1 cellular context compared by ENCODE assay signal in the genomic region with DNA sequence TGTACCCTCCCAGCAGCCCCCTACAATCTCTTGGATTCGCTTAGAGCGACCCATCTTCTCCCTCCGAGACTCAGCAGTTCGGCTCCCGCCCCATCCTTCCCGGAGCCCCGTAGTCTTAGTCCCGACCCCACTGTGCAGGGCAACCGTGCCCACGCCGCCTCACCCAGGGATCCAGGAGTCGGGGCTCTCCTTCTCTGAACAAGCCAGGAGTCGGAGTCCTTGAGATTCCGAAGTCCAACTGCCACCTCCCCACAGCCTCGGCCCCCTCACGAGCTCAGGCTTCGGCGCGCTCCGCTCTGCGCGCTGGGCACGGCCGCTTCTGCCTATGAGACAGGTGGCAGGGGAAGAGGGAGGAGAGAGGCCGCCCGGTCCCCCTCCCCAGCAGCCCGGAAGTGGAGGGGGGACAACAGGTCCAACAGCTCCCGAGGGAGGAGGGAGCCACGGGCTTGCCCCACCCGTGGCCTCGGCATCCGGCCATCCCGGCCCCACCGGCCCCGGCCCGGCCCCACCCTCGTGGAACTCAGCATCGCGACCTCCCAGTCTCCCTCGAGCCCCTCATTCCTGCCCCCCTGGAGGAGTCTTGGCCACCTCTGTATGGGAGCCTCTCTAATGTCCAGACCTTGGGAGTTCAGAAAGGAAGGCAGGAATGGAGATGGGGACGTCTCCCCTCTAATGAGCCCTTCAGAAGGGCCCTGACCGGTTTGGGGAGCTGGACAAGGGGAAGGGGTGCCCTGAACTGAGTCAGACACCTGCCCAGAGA.
TF ChIP-seq lines count a peak whose summit lies in the region.

A gene (minus strand): TSS at position 321 of the 760 bp plus-strand sequence. CDS start 628 bp downstream, outside the sequence.

TF ChIP-seq in HepG2, 621 proteins besides CTCF, POLR2A, EP300 and RAD21 (continued from another document and continues in another):
- TF ChIP-seq ZNF670 (CRISPR knock-in tag; IDR thresholded peaks at IDR 0.05; ENCODE audit: borderline replicate concordance), result 0 out of 2 replicates have a peak, but pooled peaks have one; percentile 19
- no peak for TF ChIP-seq RORA (CRISPR knock-in tag; IDR thresholded peaks at IDR 0.05)
- TF ChIP-seq ASH2L (IDR thresholded peaks at IDR 0.05; ENCODE audit: insufficient read length, low read depth, low read length), result peak; percentile 55
- TF ChIP-seq, protein P1, sequence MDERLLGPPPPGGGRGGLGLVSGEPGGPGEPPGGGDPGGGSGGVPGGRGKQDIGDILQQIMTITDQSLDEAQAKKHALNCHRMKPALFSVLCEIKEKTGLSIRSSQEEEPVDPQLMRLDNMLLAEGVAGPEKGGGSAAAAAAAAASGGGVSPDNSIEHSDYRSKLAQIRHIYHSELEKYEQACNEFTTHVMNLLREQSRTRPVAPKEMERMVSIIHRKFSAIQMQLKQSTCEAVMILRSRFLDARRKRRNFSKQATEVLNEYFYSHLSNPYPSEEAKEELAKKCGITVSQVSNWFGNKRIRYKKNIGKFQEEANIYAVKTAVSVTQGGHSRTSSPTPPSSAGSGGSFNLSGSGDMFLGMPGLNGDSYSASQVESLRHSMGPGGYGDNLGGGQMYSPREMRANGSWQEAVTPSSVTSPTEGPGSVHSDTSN (CRISPR knock-in tag; IDR thresholded peaks at IDR 0.05), result no peak
- no peak for TF ChIP-seq ZNF674 (CRISPR knock-in tag; IDR thresholded peaks at IDR 0.05; ENCODE audit: low read depth)
- TF ChIP-seq, protein P2, sequence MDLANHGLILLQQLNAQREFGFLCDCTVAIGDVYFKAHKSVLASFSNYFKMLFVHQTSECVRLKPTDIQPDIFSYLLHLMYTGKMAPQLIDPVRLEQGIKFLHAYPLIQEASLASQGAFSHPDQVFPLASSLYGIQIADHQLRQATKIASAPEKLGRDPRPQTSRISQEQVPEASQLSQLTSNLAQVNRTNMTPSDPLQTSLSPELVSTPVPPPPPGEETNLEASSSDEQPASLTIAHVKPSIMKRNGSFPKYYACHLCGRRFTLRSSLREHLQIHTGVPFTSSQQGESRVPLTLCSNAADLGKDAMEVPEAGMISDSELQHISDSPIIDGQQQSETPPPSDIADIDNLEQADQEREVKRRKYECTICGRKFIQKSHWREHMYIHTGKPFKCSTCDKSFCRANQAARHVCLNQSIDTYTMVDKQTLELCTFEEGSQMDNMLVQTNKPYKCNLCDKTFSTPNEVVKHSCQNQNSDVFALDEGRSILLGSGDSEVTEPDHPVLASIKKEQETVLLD (CRISPR knock-in tag; IDR thresholded peaks at IDR 0.05; ENCODE audit: low read depth), result no peak
- TF ChIP-seq SMARCC2 (IDR thresholded peaks at IDR 0.05), result no peak
- TF ChIP-seq MAF1 (CRISPR knock-in tag; IDR thresholded peaks at IDR 0.05; ENCODE audit: borderline replicate concordance), result no peak
- no peak for TF ChIP-seq ZNF441 (CRISPR knock-in tag; IDR thresholded peaks at IDR 0.05; ENCODE audit: borderline replicate concordance)
- TF ChIP-seq ZNF10 (CRISPR knock-in tag; IDR thresholded peaks at IDR 0.05; ENCODE audit: borderline replicate concordance, low read depth), result no peak
- no peak for TF ChIP-seq ZNF570 (CRISPR knock-in tag; IDR thresholded peaks at IDR 0.05; ENCODE audit: borderline replicate concordance)
- peak; percentile 72 for TF ChIP-seq HDAC1 (CRISPR knock-in tag; IDR thresholded peaks at IDR 0.05)
- TF ChIP-seq CAMTA2 (CRISPR knock-in tag; IDR thresholded peaks at IDR 0.05; ENCODE audit: borderline replicate concordance), result no peak
- TF ChIP-seq ETV5 (CRISPR knock-in tag; IDR thresholded peaks at IDR 0.05; ENCODE audit: borderline replicate concordance), result peak; percentile 89
- no peak for TF ChIP-seq ZNF530 (CRISPR knock-in tag; IDR thresholded peaks at IDR 0.05; ENCODE audit: low read depth)
- no peak for TF ChIP-seq ZSCAN30 (CRISPR knock-in tag; IDR thresholded peaks at IDR 0.05)
- no peak for TF ChIP-seq MIER3 (CRISPR knock-in tag; IDR thresholded peaks at IDR 0.05; ENCODE audit: borderline replicate concordance)
- TF ChIP-seq ETV6 (CRISPR knock-in tag; conservative IDR thresholded peaks at IDR 0.05), result no peak
- TF ChIP-seq KDM2A (CRISPR knock-in tag; IDR thresholded peaks at IDR 0.05; ENCODE audit: borderline replicate concordance, low read depth), result peak; percentile 64; the same call in 1 of the 2 replicates
- TF ChIP-seq ZSCAN12 (CRISPR knock-in tag; IDR thresholded peaks at IDR 0.05), result no peak
- no peak for TF ChIP-seq ZNF713 (CRISPR knock-in tag; IDR thresholded peaks at IDR 0.05)
- TF ChIP-seq, protein P3, sequence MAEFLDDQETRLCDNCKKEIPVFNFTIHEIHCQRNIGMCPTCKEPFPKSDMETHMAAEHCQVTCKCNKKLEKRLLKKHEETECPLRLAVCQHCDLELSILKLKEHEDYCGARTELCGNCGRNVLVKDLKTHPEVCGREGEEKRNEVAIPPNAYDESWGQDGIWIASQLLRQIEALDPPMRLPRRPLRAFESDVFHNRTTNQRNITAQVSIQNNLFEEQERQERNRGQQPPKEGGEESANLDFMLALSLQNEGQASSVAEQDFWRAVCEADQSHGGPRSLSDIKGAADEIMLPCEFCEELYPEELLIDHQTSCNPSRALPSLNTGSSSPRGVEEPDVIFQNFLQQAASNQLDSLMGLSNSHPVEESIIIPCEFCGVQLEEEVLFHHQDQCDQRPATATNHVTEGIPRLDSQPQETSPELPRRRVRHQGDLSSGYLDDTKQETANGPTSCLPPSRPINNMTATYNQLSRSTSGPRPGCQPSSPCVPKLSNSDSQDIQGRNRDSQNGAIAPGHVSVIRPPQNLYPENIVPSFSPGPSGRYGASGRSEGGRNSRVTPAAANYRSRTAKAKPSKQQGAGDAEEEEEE (CRISPR knock-in tag; IDR thresholded peaks at IDR 0.05; ENCODE audit: borderline replicate concordance), result 0 out of 2 replicates have a peak, but pooled peaks have one; percentile 72
- no peak for TF ChIP-seq ZFP90 (CRISPR knock-in tag; IDR thresholded peaks at IDR 0.05; ENCODE audit: borderline replicate concordance)
- no peak for TF ChIP-seq ZNF616 (CRISPR knock-in tag; IDR thresholded peaks at IDR 0.05; ENCODE audit: low read depth)
- TF ChIP-seq ZNF552 (CRISPR knock-in tag; IDR thresholded peaks at IDR 0.05; ENCODE audit: borderline replicate concordance), result no peak
- no peak for TF ChIP-seq ZNF83 (CRISPR knock-in tag; IDR thresholded peaks at IDR 0.05; ENCODE audit: borderline replicate concordance)
- no peak for TF ChIP-seq RFXANK (CRISPR knock-in tag; IDR thresholded peaks at IDR 0.05)
- no peak for TF ChIP-seq MIXL1 (CRISPR knock-in tag; IDR thresholded peaks at IDR 0.05)
- TF ChIP-seq MBNL3 (CRISPR knock-in tag; conservative IDR thresholded peaks at IDR 0.05), result no peak
- no peak for TF ChIP-seq FOXA3 (CRISPR knock-in tag; IDR thresholded peaks at IDR 0.05)
- TF ChIP-seq, protein P4, sequence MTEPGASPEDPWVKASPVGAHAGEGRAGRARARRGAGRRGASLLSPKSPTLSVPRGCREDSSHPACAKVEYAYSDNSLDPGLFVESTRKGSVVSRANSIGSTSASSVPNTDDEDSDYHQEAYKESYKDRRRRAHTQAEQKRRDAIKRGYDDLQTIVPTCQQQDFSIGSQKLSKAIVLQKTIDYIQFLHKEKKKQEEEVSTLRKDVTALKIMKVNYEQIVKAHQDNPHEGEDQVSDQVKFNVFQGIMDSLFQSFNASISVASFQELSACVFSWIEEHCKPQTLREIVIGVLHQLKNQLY (CRISPR knock-in tag; IDR thresholded peaks at IDR 0.05), result no peak; the same call in 1 of the 2 replicates
- TF ChIP-seq SMAD9 (CRISPR knock-in tag; IDR thresholded peaks at IDR 0.05), result no peak
- no peak for TF ChIP-seq ZNF761 (CRISPR knock-in tag; conservative IDR thresholded peaks at IDR 0.05)
- TF ChIP-seq ZFP41 (CRISPR knock-in tag; IDR thresholded peaks at IDR 0.05; ENCODE audit: borderline replicate concordance), result no peak
- no peak for TF ChIP-seq NFIC (IDR thresholded peaks at IDR 0.05; ENCODE audit: low read length)
- TF ChIP-seq, protein P5, sequence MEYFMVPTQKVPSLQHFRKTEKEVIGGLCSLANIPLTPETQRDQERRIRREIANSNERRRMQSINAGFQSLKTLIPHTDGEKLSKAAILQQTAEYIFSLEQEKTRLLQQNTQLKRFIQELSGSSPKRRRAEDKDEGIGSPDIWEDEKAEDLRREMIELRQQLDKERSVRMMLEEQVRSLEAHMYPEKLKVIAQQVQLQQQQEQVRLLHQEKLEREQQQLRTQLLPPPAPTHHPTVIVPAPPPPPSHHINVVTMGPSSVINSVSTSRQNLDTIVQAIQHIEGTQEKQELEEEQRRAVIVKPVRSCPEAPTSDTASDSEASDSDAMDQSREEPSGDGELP (IDR thresholded peaks at IDR 0.05; ENCODE audit: borderline replicate concordance, low read depth), result peak; percentile 34; the same call in 1 of the 2 replicates
- no peak for TF ChIP-seq NR1H2 (CRISPR knock-in tag; IDR thresholded peaks at IDR 0.05; ENCODE audit: borderline replicate concordance, low read depth)
- no peak for TF ChIP-seq LCORL (IDR thresholded peaks at IDR 0.05)
- TF ChIP-seq LCORL (CRISPR knock-in tag; IDR thresholded peaks at IDR 0.05), result no peak; the same call in 1 of the 2 replicates
- no peak for TF ChIP-seq ZBTB20 (CRISPR knock-in tag; IDR thresholded peaks at IDR 0.05; ENCODE audit: borderline replicate concordance, low read depth)
- TF ChIP-seq, protein P6, sequence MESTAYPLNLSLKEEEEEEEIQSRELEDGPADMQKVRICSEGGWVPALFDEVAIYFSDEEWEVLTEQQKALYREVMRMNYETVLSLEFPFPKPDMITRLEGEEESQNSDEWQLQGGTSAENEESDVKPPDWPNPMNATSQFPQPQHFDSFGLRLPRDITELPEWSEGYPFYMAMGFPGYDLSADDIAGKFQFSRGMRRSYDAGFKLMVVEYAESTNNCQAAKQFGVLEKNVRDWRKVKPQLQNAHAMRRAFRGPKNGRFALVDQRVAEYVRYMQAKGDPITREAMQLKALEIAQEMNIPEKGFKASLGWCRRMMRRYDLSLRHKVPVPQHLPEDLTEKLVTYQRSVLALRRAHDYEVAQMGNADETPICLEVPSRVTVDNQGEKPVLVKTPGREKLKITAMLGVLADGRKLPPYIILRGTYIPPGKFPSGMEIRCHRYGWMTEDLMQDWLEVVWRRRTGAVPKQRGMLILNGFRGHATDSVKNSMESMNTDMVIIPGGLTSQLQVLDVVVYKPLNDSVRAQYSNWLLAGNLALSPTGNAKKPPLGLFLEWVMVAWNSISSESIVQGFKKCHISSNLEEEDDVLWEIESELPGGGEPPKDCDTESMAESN (CRISPR knock-in tag; conservative IDR thresholded peaks at IDR 0.05), result peak; percentile 40; the same call in 1 of the 2 replicates
- no peak for TF ChIP-seq ARNTL (CRISPR knock-in tag; IDR thresholded peaks at IDR 0.05)
- no peak for TF ChIP-seq JUND (CRISPR knock-in tag; IDR thresholded peaks at IDR 0.05)
- no peak for TF ChIP-seq RELA (CRISPR knock-in tag; IDR thresholded peaks at IDR 0.05)
- no peak for TF ChIP-seq ZNF629 (CRISPR knock-in tag; conservative IDR thresholded peaks at IDR 0.05)
- TF ChIP-seq, protein P7, sequence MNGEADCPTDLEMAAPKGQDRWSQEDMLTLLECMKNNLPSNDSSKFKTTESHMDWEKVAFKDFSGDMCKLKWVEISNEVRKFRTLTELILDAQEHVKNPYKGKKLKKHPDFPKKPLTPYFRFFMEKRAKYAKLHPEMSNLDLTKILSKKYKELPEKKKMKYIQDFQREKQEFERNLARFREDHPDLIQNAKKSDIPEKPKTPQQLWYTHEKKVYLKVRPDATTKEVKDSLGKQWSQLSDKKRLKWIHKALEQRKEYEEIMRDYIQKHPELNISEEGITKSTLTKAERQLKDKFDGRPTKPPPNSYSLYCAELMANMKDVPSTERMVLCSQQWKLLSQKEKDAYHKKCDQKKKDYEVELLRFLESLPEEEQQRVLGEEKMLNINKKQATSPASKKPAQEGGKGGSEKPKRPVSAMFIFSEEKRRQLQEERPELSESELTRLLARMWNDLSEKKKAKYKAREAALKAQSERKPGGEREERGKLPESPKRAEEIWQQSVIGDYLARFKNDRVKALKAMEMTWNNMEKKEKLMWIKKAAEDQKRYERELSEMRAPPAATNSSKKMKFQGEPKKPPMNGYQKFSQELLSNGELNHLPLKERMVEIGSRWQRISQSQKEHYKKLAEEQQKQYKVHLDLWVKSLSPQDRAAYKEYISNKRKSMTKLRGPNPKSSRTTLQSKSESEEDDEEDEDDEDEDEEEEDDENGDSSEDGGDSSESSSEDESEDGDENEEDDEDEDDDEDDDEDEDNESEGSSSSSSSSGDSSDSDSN (CRISPR knock-in tag; IDR thresholded peaks at IDR 0.05), result peak; percentile 50; the same call in 1 of the 2 replicates
- no peak for TF ChIP-seq SP1 (IDR thresholded peaks at IDR 0.05)
- no peak for TF ChIP-seq SP1 (CRISPR knock-in tag; IDR thresholded peaks at IDR 0.05)
- no peak for TF ChIP-seq ZBTB42 (CRISPR knock-in tag; IDR thresholded peaks at IDR 0.05)
- TF ChIP-seq ZNF24 (IDR thresholded peaks at IDR 0.05), result no peak
- TF ChIP-seq GFI1 (CRISPR knock-in tag; IDR thresholded peaks at IDR 0.05; ENCODE audit: borderline replicate concordance), result 0 out of 2 replicates have a peak, but pooled peaks have one; percentile 55
- TF ChIP-seq, protein P8, sequence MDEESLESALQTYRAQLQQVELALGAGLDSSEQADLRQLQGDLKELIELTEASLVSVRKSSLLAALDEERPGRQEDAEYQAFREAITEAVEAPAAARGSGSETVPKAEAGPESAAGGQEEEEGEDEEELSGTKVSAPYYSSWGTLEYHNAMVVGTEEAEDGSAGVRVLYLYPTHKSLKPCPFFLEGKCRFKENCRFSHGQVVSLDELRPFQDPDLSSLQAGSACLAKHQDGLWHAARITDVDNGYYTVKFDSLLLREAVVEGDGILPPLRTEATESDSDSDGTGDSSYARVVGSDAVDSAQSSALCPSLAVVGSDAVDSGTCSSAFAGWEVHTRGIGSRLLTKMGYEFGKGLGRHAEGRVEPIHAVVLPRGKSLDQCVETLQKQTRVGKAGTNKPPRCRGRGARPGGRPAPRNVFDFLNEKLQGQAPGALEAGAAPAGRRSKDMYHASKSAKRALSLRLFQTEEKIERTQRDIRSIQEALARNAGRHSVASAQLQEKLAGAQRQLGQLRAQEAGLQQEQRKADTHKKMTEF (CRISPR knock-in tag; IDR thresholded peaks at IDR 0.05), result 0 out of 2 replicates have a peak, but pooled peaks have one; percentile 7
- no peak for TF ChIP-seq MEIS1 (CRISPR knock-in tag; IDR thresholded peaks at IDR 0.05; ENCODE audit: borderline replicate concordance)
- 0 out of 2 replicates have a peak, but pooled peaks have one; percentile 25 for TF ChIP-seq DNMT1 (CRISPR knock-in tag; IDR thresholded peaks at IDR 0.05)
- no peak for TF ChIP-seq ZNF30 (CRISPR knock-in tag; IDR thresholded peaks at IDR 0.05)
- TF ChIP-seq EEA1 (CRISPR knock-in tag; IDR thresholded peaks at IDR 0.05; ENCODE audit: borderline replicate concordance), result 0 out of 2 replicates have a peak, but pooled peaks have one; percentile 71
- no peak for TF ChIP-seq ZNF329 (CRISPR knock-in tag; IDR thresholded peaks at IDR 0.05; ENCODE audit: low read depth)
- TF ChIP-seq SOX6 (IDR thresholded peaks at IDR 0.05), result no peak
- no peak for TF ChIP-seq SOX6 (CRISPR knock-in tag; IDR thresholded peaks at IDR 0.05)
- no peak for TF ChIP-seq NR2F2 (IDR thresholded peaks at IDR 0.05; ENCODE audit: borderline replicate concordance, low read depth)
- no peak for TF ChIP-seq ZNF619 (CRISPR knock-in tag; IDR thresholded peaks at IDR 0.05)
